Comparison of ENCODE assay signal across 1 cellular context in genomic region chr22:46011627-46012181, GRCh38.
TF ChIP-seq lines count a peak whose summit lies in the region.

No MANE protein-coding gene starts in this region.

TF ChIP-seq in SK-N-SH treated with all-trans-retinoic acid at 6 μM for 48 hours, 23 proteins besides CTCF, POLR2A, EP300 and RAD21 (continued from another document):
- no peak for TF ChIP-seq PATZ1 (CRISPR knock-in tag; IDR thresholded peaks at IDR 0.05; ENCODE audit: borderline replicate concordance)
